In the genomic region with DNA sequence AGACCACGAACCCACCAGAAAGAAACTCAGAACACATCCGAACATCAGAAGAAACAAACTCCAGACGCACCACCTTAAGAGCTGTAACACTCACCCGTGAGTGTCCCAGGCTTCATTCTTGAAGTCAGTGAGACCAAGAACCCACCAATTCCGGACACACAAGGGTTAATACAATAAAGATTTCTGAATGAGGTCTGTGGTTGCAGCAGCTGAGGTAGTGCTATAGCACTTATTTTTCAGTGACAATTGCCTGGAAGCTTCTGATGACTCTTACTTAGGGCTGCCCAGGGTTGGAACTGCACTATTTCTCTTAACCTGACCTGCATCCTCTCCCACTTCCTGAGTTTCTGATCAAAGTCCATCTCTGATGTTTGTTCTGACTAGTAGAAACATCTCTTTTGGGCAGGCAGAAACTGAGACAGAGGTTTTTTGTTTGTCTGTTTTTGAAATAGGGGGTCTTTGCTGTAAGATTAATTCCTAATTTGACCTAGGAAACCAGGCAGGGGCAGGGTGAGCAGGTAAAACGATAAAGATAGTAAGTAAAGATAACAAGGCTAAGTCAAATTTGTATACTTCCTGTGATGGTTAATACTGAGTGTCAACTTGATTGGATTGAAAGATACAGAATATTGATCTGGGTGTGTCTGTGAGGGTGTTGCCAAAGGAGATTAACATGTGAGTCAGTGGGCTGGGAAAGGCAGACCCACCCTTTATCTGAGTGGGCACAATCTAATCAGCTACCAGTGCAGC, we compare ENCODE assay signal across 2 cellular contexts.
TF ChIP-seq lines count a peak whose summit lies in the region.

No MANE protein-coding gene starts in this region.

TF ChIP-seq in PFSK-1, 5 proteins besides CTCF, POLR2A, EP300 and RAD21 (continued from another document):
- TF ChIP-seq, protein P1, sequence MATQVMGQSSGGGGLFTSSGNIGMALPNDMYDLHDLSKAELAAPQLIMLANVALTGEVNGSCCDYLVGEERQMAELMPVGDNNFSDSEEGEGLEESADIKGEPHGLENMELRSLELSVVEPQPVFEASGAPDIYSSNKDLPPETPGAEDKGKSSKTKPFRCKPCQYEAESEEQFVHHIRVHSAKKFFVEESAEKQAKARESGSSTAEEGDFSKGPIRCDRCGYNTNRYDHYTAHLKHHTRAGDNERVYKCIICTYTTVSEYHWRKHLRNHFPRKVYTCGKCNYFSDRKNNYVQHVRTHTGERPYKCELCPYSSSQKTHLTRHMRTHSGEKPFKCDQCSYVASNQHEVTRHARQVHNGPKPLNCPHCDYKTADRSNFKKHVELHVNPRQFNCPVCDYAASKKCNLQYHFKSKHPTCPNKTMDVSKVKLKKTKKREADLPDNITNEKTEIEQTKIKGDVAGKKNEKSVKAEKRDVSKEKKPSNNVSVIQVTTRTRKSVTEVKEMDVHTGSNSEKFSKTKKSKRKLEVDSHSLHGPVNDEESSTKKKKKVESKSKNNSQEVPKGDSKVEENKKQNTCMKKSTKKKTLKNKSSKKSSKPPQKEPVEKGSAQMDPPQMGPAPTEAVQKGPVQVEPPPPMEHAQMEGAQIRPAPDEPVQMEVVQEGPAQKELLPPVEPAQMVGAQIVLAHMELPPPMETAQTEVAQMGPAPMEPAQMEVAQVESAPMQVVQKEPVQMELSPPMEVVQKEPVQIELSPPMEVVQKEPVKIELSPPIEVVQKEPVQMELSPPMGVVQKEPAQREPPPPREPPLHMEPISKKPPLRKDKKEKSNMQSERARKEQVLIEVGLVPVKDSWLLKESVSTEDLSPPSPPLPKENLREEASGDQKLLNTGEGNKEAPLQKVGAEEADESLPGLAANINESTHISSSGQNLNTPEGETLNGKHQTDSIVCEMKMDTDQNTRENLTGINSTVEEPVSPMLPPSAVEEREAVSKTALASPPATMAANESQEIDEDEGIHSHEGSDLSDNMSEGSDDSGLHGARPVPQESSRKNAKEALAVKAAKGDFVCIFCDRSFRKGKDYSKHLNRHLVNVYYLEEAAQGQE (IDR thresholded peaks at IDR 0.05; ENCODE audit: insufficient read depth in 1 of 2, low read depth in 2 of 2, low read length in 2 of 2) = no peak
- no peak for TF ChIP-seq FOXP2 (optimal IDR thresholded peaks at IDR 0.05; ENCODE audit: borderline replicate concordance, extremely low read depth, extremely low read length, insufficient read depth)
- TF ChIP-seq TAF1 (IDR thresholded peaks at IDR 0.05; ENCODE audit: borderline replicate concordance, insufficient read depth, low read length) = no peak
- peak; percentile 58; the same call in 1 of the 2 replicates for TF ChIP-seq SIN3A (IDR thresholded peaks at IDR 0.05; ENCODE audit: borderline replicate concordance, insufficient read depth, low read length)

TF ChIP-seq in H1, 55 proteins besides CTCF, POLR2A, EP300 and RAD21 (continued from another document):
- TF ChIP-seq, protein P2, sequence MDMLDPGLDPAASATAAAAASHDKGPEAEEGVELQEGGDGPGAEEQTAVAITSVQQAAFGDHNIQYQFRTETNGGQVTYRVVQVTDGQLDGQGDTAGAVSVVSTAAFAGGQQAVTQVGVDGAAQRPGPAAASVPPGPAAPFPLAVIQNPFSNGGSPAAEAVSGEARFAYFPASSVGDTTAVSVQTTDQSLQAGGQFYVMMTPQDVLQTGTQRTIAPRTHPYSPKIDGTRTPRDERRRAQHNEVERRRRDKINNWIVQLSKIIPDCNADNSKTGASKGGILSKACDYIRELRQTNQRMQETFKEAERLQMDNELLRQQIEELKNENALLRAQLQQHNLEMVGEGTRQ (IDR thresholded peaks at IDR 0.05; ENCODE audit: low read length) = no peak
- TF ChIP-seq SIRT6 (IDR thresholded peaks at IDR 0.05; ENCODE audit: low read length) = no peak
- TF ChIP-seq JUN (IDR thresholded peaks at IDR 0.05; ENCODE audit: low read depth, low read length) = no peak
